1 cellular context compared by ENCODE assay signal in genomic region chr17:61436995-61437704, GRCh38.
TF ChIP-seq lines count a peak whose summit lies in the region.

No MANE protein-coding gene starts in this region.

TF ChIP-seq in K562, 482 proteins besides CTCF, POLR2A, EP300 and RAD21 (continued from another document):
- peak; percentile 72 for TF ChIP-seq EWSR1 (IDR thresholded peaks at IDR 0.05; ENCODE audit: borderline replicate concordance, low read depth, partially characterized antibody)
- no peak for TF ChIP-seq ZC3H11A (IDR thresholded peaks at IDR 0.05; ENCODE audit: low read depth, low read length)
- TF ChIP-seq SRSF9 (IDR thresholded peaks at IDR 0.05; ENCODE audit: borderline replicate concordance, low read depth, low read length), result no peak
- TF ChIP-seq TGIF2 (CRISPR knock-in tag; IDR thresholded peaks at IDR 0.05), result no peak
- TF ChIP-seq TCF3 (CRISPR knock-in tag; IDR thresholded peaks at IDR 0.05), result no peak
- no peak for TF ChIP-seq TBL1XR1 (IDR thresholded peaks at IDR 0.05; ENCODE audit: low read length in 2 of 2)
- TF ChIP-seq CXXC5 (CRISPR knock-in tag; IDR thresholded peaks at IDR 0.05), result no peak
- TF ChIP-seq, protein P1, sequence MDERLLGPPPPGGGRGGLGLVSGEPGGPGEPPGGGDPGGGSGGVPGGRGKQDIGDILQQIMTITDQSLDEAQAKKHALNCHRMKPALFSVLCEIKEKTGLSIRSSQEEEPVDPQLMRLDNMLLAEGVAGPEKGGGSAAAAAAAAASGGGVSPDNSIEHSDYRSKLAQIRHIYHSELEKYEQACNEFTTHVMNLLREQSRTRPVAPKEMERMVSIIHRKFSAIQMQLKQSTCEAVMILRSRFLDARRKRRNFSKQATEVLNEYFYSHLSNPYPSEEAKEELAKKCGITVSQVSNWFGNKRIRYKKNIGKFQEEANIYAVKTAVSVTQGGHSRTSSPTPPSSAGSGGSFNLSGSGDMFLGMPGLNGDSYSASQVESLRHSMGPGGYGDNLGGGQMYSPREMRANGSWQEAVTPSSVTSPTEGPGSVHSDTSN (CRISPR knock-in tag; IDR thresholded peaks at IDR 0.05; ENCODE audit: low read depth), result no peak
- TF ChIP-seq, protein P1 (tag; conservative IDR thresholded peaks at IDR 0.05; ENCODE audit: low read depth), result no peak
- TF ChIP-seq, protein P2, sequence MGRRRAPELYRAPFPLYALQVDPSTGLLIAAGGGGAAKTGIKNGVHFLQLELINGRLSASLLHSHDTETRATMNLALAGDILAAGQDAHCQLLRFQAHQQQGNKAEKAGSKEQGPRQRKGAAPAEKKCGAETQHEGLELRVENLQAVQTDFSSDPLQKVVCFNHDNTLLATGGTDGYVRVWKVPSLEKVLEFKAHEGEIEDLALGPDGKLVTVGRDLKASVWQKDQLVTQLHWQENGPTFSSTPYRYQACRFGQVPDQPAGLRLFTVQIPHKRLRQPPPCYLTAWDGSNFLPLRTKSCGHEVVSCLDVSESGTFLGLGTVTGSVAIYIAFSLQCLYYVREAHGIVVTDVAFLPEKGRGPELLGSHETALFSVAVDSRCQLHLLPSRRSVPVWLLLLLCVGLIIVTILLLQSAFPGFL (CRISPR knock-in tag; IDR thresholded peaks at IDR 0.05), result no peak
- no peak for TF ChIP-seq RFX5 (IDR thresholded peaks at IDR 0.05; ENCODE audit: low read depth, low read length)
- no peak for TF ChIP-seq MEF2D (tag; conservative IDR thresholded peaks at IDR 0.05; ENCODE audit: low read depth)
- TF ChIP-seq XRCC5 (IDR thresholded peaks at IDR 0.05; ENCODE audit: low read depth, low read length), result no peak
TF ChIP-seq in K562: peak in this region for 3.
